ENCODE assay signal across 1 cellular context in the genomic region with DNA sequence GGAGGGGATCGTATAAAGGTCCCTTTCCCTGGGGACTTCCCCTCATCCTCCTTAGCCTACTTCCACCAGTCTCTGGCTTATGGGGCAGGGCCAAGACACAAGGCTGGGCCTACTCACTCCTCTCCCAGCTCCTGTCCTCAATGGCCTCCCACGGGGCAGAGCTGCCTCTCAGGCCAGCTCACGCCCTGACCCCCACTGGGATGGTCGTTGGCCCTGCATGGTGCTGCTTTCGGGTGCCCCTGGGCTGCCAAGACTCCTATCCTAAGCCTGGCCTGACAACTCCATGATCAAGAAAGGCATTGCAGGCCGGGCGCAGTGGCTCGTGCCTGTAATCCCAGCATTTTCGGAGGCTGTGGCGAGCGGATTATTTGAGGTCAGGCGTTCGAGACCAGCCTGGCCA.
TF ChIP-seq lines count a peak whose summit lies in the region.

No MANE protein-coding gene starts in this region.

TF ChIP-seq in K562, 482 proteins besides CTCF, POLR2A, EP300 and RAD21:
- TF ChIP-seq, protein P1, sequence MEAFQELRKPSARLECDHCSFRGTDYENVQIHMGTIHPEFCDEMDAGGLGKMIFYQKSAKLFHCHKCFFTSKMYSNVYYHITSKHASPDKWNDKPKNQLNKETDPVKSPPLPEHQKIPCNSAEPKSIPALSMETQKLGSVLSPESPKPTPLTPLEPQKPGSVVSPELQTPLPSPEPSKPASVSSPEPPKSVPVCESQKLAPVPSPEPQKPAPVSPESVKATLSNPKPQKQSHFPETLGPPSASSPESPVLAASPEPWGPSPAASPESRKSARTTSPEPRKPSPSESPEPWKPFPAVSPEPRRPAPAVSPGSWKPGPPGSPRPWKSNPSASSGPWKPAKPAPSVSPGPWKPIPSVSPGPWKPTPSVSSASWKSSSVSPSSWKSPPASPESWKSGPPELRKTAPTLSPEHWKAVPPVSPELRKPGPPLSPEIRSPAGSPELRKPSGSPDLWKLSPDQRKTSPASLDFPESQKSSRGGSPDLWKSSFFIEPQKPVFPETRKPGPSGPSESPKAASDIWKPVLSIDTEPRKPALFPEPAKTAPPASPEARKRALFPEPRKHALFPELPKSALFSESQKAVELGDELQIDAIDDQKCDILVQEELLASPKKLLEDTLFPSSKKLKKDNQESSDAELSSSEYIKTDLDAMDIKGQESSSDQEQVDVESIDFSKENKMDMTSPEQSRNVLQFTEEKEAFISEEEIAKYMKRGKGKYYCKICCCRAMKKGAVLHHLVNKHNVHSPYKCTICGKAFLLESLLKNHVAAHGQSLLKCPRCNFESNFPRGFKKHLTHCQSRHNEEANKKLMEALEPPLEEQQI (IDR thresholded peaks at IDR 0.05), result no peak
- TF ChIP-seq WHSC1 (IDR thresholded peaks at IDR 0.05; ENCODE audit: low read length) (peak; percentile 43), NFE2L1 (tag; IDR thresholded peaks at IDR 0.05; ENCODE audit: borderline replicate concordance, low read depth) (no peak), ZNF77 (CRISPR knock-in tag; IDR thresholded peaks at IDR 0.05) (no peak), RBFOX2 (IDR thresholded peaks at IDR 0.05; ENCODE audit: low read depth, low read length) (0 out of 2 replicates have a peak, but pooled peaks have one; percentile 9)
